In the genomic region with DNA sequence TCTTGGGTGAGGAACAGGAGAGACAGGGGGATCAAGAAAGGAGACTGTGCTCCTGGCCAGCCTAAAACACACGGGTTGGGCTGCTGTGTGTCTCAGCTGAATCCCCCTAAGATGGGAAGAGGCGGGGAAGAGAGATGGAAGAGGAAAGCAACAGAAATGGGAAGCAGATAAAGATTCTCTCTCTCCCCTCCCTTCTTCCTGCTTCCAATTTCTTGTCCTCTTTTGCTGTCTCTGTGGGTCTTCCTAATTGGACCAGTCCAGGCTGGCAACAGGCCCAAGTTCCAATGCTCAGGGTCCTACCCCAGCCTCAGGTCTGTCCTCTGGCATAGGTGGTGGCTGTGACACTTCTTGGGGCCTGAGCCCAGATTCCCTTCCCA, we compare ENCODE assay signal across 1 cellular context.
TF ChIP-seq lines count a peak whose summit lies in the region.

No MANE protein-coding gene starts in this region.

TF ChIP-seq in GM23338, 12 proteins besides CTCF, POLR2A, EP300 and RAD21:
- TF ChIP-seq STAT1 (IDR thresholded peaks at IDR 0.05; ENCODE audit: unreplicated experiment) (no peak), ZNF462 (CRISPR knock-in tag; IDR thresholded peaks at IDR 0.05) (no peak), POLR2AphosphoS5 (IDR thresholded peaks at IDR 0.05; ENCODE audit: low read depth) (no peak), NANOG (IDR thresholded peaks at IDR 0.05; ENCODE audit: borderline replicate concordance) (no peak), JUNB (IDR thresholded peaks at IDR 0.05; ENCODE audit: unreplicated experiment) (no peak), EZH2 (IDR thresholded peaks at IDR 0.05; ENCODE audit: low read depth, unreplicated experiment) (no peak)
- TF ChIP-seq, protein P1, sequence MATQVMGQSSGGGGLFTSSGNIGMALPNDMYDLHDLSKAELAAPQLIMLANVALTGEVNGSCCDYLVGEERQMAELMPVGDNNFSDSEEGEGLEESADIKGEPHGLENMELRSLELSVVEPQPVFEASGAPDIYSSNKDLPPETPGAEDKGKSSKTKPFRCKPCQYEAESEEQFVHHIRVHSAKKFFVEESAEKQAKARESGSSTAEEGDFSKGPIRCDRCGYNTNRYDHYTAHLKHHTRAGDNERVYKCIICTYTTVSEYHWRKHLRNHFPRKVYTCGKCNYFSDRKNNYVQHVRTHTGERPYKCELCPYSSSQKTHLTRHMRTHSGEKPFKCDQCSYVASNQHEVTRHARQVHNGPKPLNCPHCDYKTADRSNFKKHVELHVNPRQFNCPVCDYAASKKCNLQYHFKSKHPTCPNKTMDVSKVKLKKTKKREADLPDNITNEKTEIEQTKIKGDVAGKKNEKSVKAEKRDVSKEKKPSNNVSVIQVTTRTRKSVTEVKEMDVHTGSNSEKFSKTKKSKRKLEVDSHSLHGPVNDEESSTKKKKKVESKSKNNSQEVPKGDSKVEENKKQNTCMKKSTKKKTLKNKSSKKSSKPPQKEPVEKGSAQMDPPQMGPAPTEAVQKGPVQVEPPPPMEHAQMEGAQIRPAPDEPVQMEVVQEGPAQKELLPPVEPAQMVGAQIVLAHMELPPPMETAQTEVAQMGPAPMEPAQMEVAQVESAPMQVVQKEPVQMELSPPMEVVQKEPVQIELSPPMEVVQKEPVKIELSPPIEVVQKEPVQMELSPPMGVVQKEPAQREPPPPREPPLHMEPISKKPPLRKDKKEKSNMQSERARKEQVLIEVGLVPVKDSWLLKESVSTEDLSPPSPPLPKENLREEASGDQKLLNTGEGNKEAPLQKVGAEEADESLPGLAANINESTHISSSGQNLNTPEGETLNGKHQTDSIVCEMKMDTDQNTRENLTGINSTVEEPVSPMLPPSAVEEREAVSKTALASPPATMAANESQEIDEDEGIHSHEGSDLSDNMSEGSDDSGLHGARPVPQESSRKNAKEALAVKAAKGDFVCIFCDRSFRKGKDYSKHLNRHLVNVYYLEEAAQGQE (IDR thresholded peaks at IDR 0.05; ENCODE audit: unreplicated experiment) = no peak
- TF ChIP-seq, protein P2, sequence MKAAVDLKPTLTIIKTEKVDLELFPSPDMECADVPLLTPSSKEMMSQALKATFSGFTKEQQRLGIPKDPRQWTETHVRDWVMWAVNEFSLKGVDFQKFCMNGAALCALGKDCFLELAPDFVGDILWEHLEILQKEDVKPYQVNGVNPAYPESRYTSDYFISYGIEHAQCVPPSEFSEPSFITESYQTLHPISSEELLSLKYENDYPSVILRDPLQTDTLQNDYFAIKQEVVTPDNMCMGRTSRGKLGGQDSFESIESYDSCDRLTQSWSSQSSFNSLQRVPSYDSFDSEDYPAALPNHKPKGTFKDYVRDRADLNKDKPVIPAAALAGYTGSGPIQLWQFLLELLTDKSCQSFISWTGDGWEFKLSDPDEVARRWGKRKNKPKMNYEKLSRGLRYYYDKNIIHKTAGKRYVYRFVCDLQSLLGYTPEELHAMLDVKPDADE (IDR thresholded peaks at IDR 0.05) = no peak
